In genomic region chrY:7794441-7794840, GRCh38 we compare ENCODE assay signal across 11 cellular contexts.
DNase-seq lines count a peak whose midpoint lies in the region; TF ChIP-seq lines count a peak whose summit lies in the region.
"Had no signal": no experiment of that assay in that cellular context is flagged by ENCODE, and none has a peak within 500 bp of the region (broad histone marks: within the 10 kb centered on the region; RNA-seq: fewer than 3 reads in every experiment).

No MANE protein-coding gene starts in this region.

- CTCF ChIA-PET in AG04450 (lab: Charles Lee): no interaction called here

- in situ Hi-C loops in GM13977 (cut with MboI; ENCODE audit: low pct_unique_long_range_greater_than_20kb, low sequenced_read_pairs, unreplicated experiment): no loop called here

- POLR2A ChIA-PET in AG04450 (lab: Yijun Ruan, JAX): no interaction called here

- H3K4me1 ChIP-seq in SJSA1 (replicated peaks): no peaks in the 10 kb centered on the region
- H3K4me1 ChIP-seq: tibial nerve had no signal

- H3K27me3 ChIP-seq in AG04450 (ENCODE audit: control insufficient read depth, insufficient read depth, low read length): no peaks in the 10 kb centered on the region
- no peaks in the 10 kb centered on the region for H3K27me3 ChIP-seq in SJSA1 (replicated peaks)
- H3K27me3 ChIP-seq: tibial nerve had no signal

- DNase-seq in AG04450 (ENCODE audit: low read depth, low spot score) (peak; percentile 44), EL (peak; percentile 67), SJSA1 (ENCODE audit: low read depth in 1 of 2, low spot score in 2 of 2) (peak; percentile 14 to 41), middle frontal gyrus (ENCODE audit: extremely low spot score, low spot score) (peak; percentile 5), NCI-H524 (lab: John Stamatoyannopoulos, UW) (no peak), NCI-H774 (lab: John Stamatoyannopoulos, UW) (no peak), GM13977 (ENCODE audit: low spot score) (no peak)
- DNase-seq: activated naive CD8-positive, alpha-beta T cell treated with anti-CD3 and anti-CD28 coated beads, Interleukin-2, amount 10 ng/mL, durations not matched to agents 7 days and 5 days; CD4-positive, alpha-beta T cell had no signal

- H3K27ac ChIP-seq in AG04450 (ENCODE audit: low read depth, low read length) (no peak overlapping the region), SJSA1 (no peak overlapping the region)
- H3K27ac ChIP-seq: SK-N-MC, tibial nerve had no signal

- H3K36me3 ChIP-seq in SJSA1: no peaks in the 10 kb centered on the region
- H3K36me3 ChIP-seq: tibial nerve had no signal

- TF ChIP-seq CTCF in AG04450 (IDR thresholded peaks at IDR 0.05; ENCODE audit: low read depth, low read length) (no peak), GM13977 (IDR thresholded peaks at IDR 0.05; ENCODE audit: extremely low read depth, insufficient read depth, missing control alignments) (no peak)

- no peaks in the 10 kb centered on the region for H3K9me3 ChIP-seq in AG04450 (ENCODE audit: control insufficient read depth, insufficient read depth, low read length)
- H3K9me3 ChIP-seq in SJSA1 (replicated peaks): no peaks in the 10 kb centered on the region
- H3K9me3 ChIP-seq: tibial nerve had no signal

- no peak overlapping the region for H3K4me3 ChIP-seq in AG04450 (ENCODE audit: low read depth, low read length)
- H3K4me3 ChIP-seq in SJSA1: no peak overlapping the region
- H3K4me3 ChIP-seq: SK-N-MC, tibial nerve had no signal

Comparison
In these comparisons a context has a peak if more than half of its experiments do, and no peak if none do; other contexts are left out.
1. DNase-seq: peak in AG04450 (single experiment), EL (single experiment), SJSA1 (2 of 2) and middle frontal gyrus (single experiment); none in NCI-H524 (0 of 2), NCI-H774 (single experiment) and GM13977 (single experiment).